ENCODE assay signal across 8 cellular contexts in the genomic region with DNA sequence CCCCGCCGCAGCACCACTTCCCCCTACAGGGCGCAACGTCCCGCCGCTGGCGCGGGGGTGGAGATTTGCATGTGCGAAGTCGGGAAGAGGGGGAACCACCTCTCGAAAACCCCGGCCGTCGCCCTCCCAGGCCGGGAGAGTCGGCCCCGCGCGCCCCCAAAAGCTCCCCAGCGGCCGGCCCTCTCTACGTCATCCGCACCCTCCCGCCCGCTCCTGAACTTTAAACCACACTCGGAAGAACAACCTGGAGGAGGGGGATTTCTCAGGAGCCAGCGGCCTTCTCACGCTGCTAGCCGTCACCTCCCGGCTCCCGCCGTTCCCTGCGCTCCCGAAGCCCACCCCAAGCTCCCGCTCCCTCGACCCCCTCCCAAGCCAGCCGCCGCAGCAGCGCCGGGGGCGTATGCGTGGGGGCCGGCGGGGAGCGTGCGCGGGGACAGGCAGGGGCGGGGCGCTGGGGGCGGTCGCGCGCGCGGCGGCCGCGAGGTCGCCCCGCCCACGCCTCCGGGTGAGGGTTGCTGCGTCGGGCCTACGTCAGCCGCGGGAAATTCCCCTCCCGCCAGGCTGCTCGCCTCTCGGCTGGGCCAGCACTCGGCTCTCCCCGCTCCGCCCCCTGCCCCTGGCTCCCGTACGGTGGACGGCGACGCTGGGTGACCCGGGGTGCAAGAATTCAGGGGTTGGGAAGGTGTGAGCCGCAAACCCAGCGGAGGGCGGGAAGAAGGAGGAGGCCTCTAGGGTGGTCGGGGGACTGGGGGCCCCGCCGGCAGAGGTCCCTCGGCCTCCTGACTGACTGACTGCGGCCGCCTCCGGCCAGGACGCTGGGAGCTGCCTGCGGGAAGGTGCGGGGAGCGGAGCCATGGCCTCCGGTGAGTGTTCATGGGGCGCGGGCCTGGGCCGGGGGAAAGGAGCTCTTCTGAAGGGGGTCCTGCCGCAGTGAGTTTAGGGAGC. TPM values are rescaled to one million over a fixed set of nuclear protein-coding genes. Genes with fewer than 3 reads are reported as not detected.
DNase-seq lines count a peak whose midpoint lies in the region; ATAC-seq, FAIRE-seq and TF ChIP-seq lines count a peak whose summit lies in the region.

A gene (plus strand): TSS at position 587 of the 945 bp plus-strand sequence. CDS start 267 bp downstream, at position 854.

- H4K91ac ChIP-seq in H1 (replicated peaks; ENCODE audit: insufficient read length, low read length), result no peak within 1 kb of the TSS

- H3K4me3 ChIP-seq in H1 (ENCODE audit: extremely low read depth in 1 of 4, insufficient read depth in 2 of 4, low read depth in 3 of 4, low read length in 4 of 4) (peak within 1 kb of the TSS; percentile 72 to 96 (median 81)), mesendoderm (ENCODE audit: low read length) (peak within 1 kb of the TSS; percentile 84)

- 0 out of 2 replicates have a peak within 1 kb of the TSS, but pooled peaks have one; percentile 55 for H2AFZ ChIP-seq in H1 (ENCODE audit: low read length)

- CTCF ChIA-PET in H1 (lab: Charles Lee; ENCODE audit: partially characterized antibody), result interaction anchor here (0.7 to 1.8 kb wide), 4 partner anchors 73 to 116 kb away, joined by 3 to 5 read pairs (median 4); no protein-coding TSS in a partner anchor

- ATAC-seq in GM19467 (IDR thresholded peaks at IDR 0.05; ENCODE audit: unreplicated experiment), result peak; percentile 77

- H3K4ac ChIP-seq in H1 (replicated peaks; ENCODE audit: insufficient read length, low read depth, low read length) (no peak within 1 kb of the TSS), mesendoderm (ENCODE audit: low read depth, low read length) (peak within 1 kb of the TSS; percentile 75)

- H3K23ac ChIP-seq in H1 (ENCODE audit: insufficient read length) (no peak within 1 kb of the TSS), mesendoderm (ENCODE audit: low read length) (peak within 1 kb of the TSS; percentile 57)

- TF ChIP-seq EP300 in H1 (IDR thresholded peaks at IDR 0.05; ENCODE audit: borderline replicate concordance in 1 of 2, low read depth in 2 of 2, low read length in 2 of 2), result no peak; a peak in 1 of 3 replicates

- no peak within 1 kb of the TSS for H2AK5ac ChIP-seq in H1 (ENCODE audit: low read depth, low read length)
- no peak within 1 kb of the TSS for H2AK5ac ChIP-seq in mesendoderm (ENCODE audit: low read length)

- 1% methylated on average over 26 of the region's 98 CpGs; no CpG with 5 or more reads in 1 of the 2 experiments for WGBS in H1 (ENCODE audit: extremely low coverage in 1 of 2, insufficient coverage in 1 of 2, insufficient read length in 1 of 2, insufficient replicate concordance in 2 of 2, low coverage in 1 of 2, low lambda C conversion rate in 2 of 2, missing lambda C conversion rate in 1 of 2), 2 experiments
- WGBS in mesendoderm (ENCODE audit: extremely low coverage, insufficient coverage, low lambda C conversion rate), result no CpG with 5 or more reads among the region's 98 CpGs

- TF ChIP-seq POLR2A in H1 (IDR thresholded peaks at IDR 0.05; ENCODE audit: control extremely low read depth in 1 of 2, low read depth in 2 of 2, low read length in 2 of 2), result peak; percentile 30 to 39; a peak in 2 of 3 replicates

- peak within 1 kb of the TSS; percentile 93 for H3K18ac ChIP-seq in H1 (ENCODE audit: extremely low read depth, low read length)
- peak within 1 kb of the TSS; percentile 98 for H3K18ac ChIP-seq in mesendoderm (ENCODE audit: low read length)

- H3K36me3 ChIP-seq in H1 (ENCODE audit: control insufficient read depth in 2 of 4, insufficient read depth in 4 of 4, low read length in 3 of 4), result no peaks in the 10 kb centered on the region
- no peaks in the 10 kb centered on the region for H3K36me3 ChIP-seq in mesendoderm (ENCODE audit: control insufficient read depth, insufficient read depth, low read length)

- H2BK5ac ChIP-seq in H1 (ENCODE audit: low read depth, low read length) (peak within 1 kb of the TSS; percentile 66; the same call in 1 of the 2 replicates), mesendoderm (ENCODE audit: low read length) (peak within 1 kb of the TSS; percentile 60)

- H3K4me1 ChIP-seq in H1 (replicated peaks in 1 of 4; ENCODE audit: control insufficient read depth in 3 of 4, insufficient read depth in 4 of 4, low read length in 3 of 4), result peaks cover 0 to 3% (median 0%) of the 10 kb centered on the region in 4 experiments; a peak in 4 of 7 replicates
- no peaks in the 10 kb centered on the region for H3K4me1 ChIP-seq in mesendoderm (ENCODE audit: control insufficient read depth, low read depth, low read length)

- peak within 1 kb of the TSS; percentile 70 to 75 for H3K4me2 ChIP-seq in H1 (ENCODE audit: insufficient read depth in 1 of 2, low read depth in 2 of 2, low read length in 2 of 2)
- peak within 1 kb of the TSS; percentile 87 for H3K4me2 ChIP-seq in mesendoderm (ENCODE audit: low read length)

- H3K9ac ChIP-seq in H1 (replicated peaks in 1 of 4; ENCODE audit: extremely low read depth in 1 of 4, low read depth in 3 of 4, low read length in 3 of 4), result peak within 1 kb of the TSS; percentile 64 to 83 (median 72)
- H3K9ac ChIP-seq in mesendoderm (ENCODE audit: low read length), result peak within 1 kb of the TSS; percentile 85

- H3K56ac ChIP-seq in H1 (replicated peaks; ENCODE audit: insufficient read length, low read depth, low read length) (peak within 1 kb of the TSS; percentile 59), mesendoderm (ENCODE audit: low read length) (peak within 1 kb of the TSS; percentile 96)

- H4K5ac ChIP-seq in H1 (ENCODE audit: insufficient read length, low read depth, low read length), result peak within 1 kb of the TSS; percentile 83
- no peak within 1 kb of the TSS for H4K5ac ChIP-seq in mesendoderm (ENCODE audit: low read length)

- TF ChIP-seq CTCF in H1 (IDR thresholded peaks at IDR 0.05; ENCODE audit: control extremely low read depth in 1 of 3, insufficient read depth in 1 of 3, low read depth in 1 of 3, low read length in 3 of 3), result peak in 1 of 3 experiments; percentile 5; a peak in 1 of 4 replicates

- H2BK120ac ChIP-seq in H1 (replicated peaks; ENCODE audit: low read depth, low read length), result no peak within 1 kb of the TSS
- peak within 1 kb of the TSS; percentile 4 for H2BK120ac ChIP-seq in mesendoderm (ENCODE audit: low read depth, low read length)

- no peaks in the 10 kb centered on the region for H3K9me3 ChIP-seq in H1 (ENCODE audit: insufficient read depth in 2 of 2, low read depth in 1 of 2, low read length in 1 of 2)

- H4K8ac ChIP-seq in H1 (ENCODE audit: extremely low read depth, insufficient read depth, low read length) (peak within 1 kb of the TSS; percentile 68), mesendoderm (ENCODE audit: low read depth, low read length) (no peak within 1 kb of the TSS)

- H3K79me1 ChIP-seq in H1 (ENCODE audit: low read depth, low read length), result no peaks in the 10 kb centered on the region
- H3K79me1 ChIP-seq in mesendoderm (ENCODE audit: low read length), result no peaks in the 10 kb centered on the region

- POLR2A ChIA-PET in H1 (lab: Charles Lee; ENCODE audit: partially characterized antibody), result interaction anchor here (0.6 to 1.9 kb wide), 8 partner anchors 8 to 125 kb away, joined by 3 to 5 read pairs (median 3); a partner anchor contains a TSS

- peak; percentile 87 for DNase-seq in COR-L47 (lab: John Stamatoyannopoulos, UW)
- peak; percentile 86 for DNase-seq in HPDE6-E6E7 (ENCODE audit: extremely low spot score)
- peak; percentile 78 to 92 for DNase-seq in NOMO-1 (lab: John Stamatoyannopoulos, UW; ENCODE audit: unreplicated experiment in 2 of 2)
- peak; percentile 73 to 88 (median 86) for DNase-seq in activated CD8-positive, alpha-beta memory T cell treated with anti-CD3 and anti-CD28 coated beads for 48 hours (ENCODE audit: low read depth in 2 of 3, low spot score in 2 of 3)
- peak; percentile 64 to 89 for DNase-seq in H1 (ENCODE audit: low read depth in 1 of 2, low spot score in 2 of 2)
- peak; percentile 94 for DNase-seq in mesendoderm
- DNase-seq in stimulated activated CD8-positive, alpha-beta memory T cell treated with anti-CD3 and anti-CD28 coated beads, Interleukin-12 subunit alpha, Interleukin-12 subunit beta, amount 100 ng/mL, for 4 hours (ENCODE audit: low read depth), result peak; percentile 91

- H3K79me2 ChIP-seq in H1 (ENCODE audit: control insufficient read depth in 1 of 2, insufficient read depth in 2 of 2, low read length in 2 of 2) (peaks cover 0 to 2% of the 10 kb centered on the region in 2 experiments; a peak in 1 of 4 replicates), mesendoderm (ENCODE audit: control insufficient read depth, insufficient read depth, low read length) (no peaks in the 10 kb centered on the region)

- H2BK15ac ChIP-seq in H1 (ENCODE audit: low read length), result no peak within 1 kb of the TSS
- no peak within 1 kb of the TSS for H2BK15ac ChIP-seq in mesendoderm (replicated peaks; ENCODE audit: low read depth)

- FAIRE-seq in H1 (lab: Jason Lieb, UNC), result no peak

- H3K27ac ChIP-seq in H1 (ENCODE audit: low read depth, low read length) (peak within 1 kb of the TSS; percentile 79; the same call in 1 of the 2 replicates), mesendoderm (ENCODE audit: low read depth, low read length) (peak within 1 kb of the TSS; percentile 76)

- H3K23me2 ChIP-seq in H1 (ENCODE audit: low read depth, low read length), result 0 out of 2 replicates have a peak, but pooled peaks cover 3% of the 10 kb centered on the region

- peaks cover 0 to 2% of the 10 kb centered on the region in 2 experiments for H4K20me1 ChIP-seq in H1 (replicated peaks in 1 of 2; ENCODE audit: control insufficient read depth in 1 of 2, insufficient read depth in 2 of 2, low read length in 2 of 2)

- H2BK12ac ChIP-seq in H1 (ENCODE audit: low read depth, low read length), result no peak within 1 kb of the TSS

- no peak within 1 kb of the TSS for H2BK20ac ChIP-seq in H1 (ENCODE audit: low read length)

- H3K14ac ChIP-seq in H1 (ENCODE audit: insufficient read length), result no peak within 1 kb of the TSS

- no peak; a peak in 2 of 4 replicates for TF ChIP-seq RAD21 in H1 (IDR thresholded peaks at IDR 0.05 in 1 of 2, conservative IDR thresholded peaks at IDR 0.05 in 1 of 2; ENCODE audit: low read depth in 2 of 2, low read length in 2 of 2)

- H3K27me3 ChIP-seq in H1 (replicated peaks in 1 of 4; ENCODE audit: control insufficient read depth in 3 of 4, extremely low read depth in 1 of 4, insufficient read depth in 3 of 4, low read length in 3 of 4) (peaks cover 0 to 2% (median 0%) of the 10 kb centered on the region in 4 experiments; a peak in 1 of 7 replicates), mesendoderm (ENCODE audit: insufficient read depth, low read length, poor library complexity) (no peaks in the 10 kb centered on the region)

RNA-seq across cellular contexts. Expression of the gene that starts here (rescaled TPM):
- 6.3 and 7.5 TPM in 2 replicates for total RNA-seq in H1 (2021; fragmentation: NEBNext Ultra II Directional; extraction: Animal tissue kit (Norgen Biotek cat#: 25700))
- polyA plus RNA-seq in H1 (2011; rRNA removed), result 1.5 and 1.6 TPM in 2 replicates
- polyA plus RNA-seq in H1 (2011; cell fraction: cytosol; rRNA removed), result 1.6 TPM
- 2.8 TPM for polyA plus RNA-seq in H1 (2011; cell fraction: nucleus; rRNA removed)
- 1.3 to 3.3 TPM (median 2.2 TPM) in 4 replicates for polyA plus RNA-seq in H1 (2012, experiment 1 of 2)
- 0.16 TPM for polyA plus RNA-seq in H1 (2012, experiment 2 of 2)
- polyA plus RNA-seq in H1 (2013, experiment 1 of 2), result 3.9 TPM
- polyA plus RNA-seq in H1 (2013, experiment 2 of 2), result 3.5 TPM
- 7.2 and 14.1 TPM in 2 replicates for polyA minus RNA-seq in H1 (2011; rRNA and poly(A)+ RNA removed)
- polyA minus RNA-seq in H1 (2011; cell fraction: cytosol; rRNA and poly(A)+ RNA removed), result 5.6 TPM
- 13.2 TPM for polyA minus RNA-seq in H1 (2011; cell fraction: nucleus; rRNA and poly(A)+ RNA removed)
- polyA plus RNA-seq in mesendoderm (2013, experiment 1 of 2), result 3.1 TPM
- 2.7 TPM for polyA plus RNA-seq in mesendoderm (2013, experiment 2 of 2)

Comparison
In these comparisons a context has a peak if more than half of its experiments do, and no peak if none do; other contexts are left out.
1. Peak in every context shown above with its lines: DNase-seq, ATAC-seq, H3K4me3 ChIP-seq and H3K27ac ChIP-seq.